ENCODE assay signal across 15 cellular contexts in the genomic region with DNA sequence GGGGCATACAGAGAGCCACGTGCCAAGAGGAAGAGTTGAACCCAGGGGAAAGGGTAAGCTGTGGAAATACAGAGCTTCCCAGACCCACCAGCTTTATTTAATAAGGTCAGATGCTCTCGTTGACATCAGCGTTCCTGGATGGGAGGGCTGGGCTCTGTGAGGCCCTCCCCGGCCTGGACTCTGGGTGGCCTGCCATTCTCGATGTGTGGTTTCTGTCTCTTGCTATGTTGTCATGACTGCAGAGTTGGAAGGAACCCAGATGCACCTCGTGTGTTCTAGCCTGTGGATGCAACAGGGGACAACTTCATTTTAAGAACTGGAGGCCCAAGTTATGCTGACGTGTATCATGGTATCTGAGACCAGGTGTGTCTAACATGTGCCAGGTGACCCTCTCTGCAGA.
DNase-seq lines count a peak whose midpoint lies in the region; ATAC-seq and TF ChIP-seq lines count a peak whose summit lies in the region.
"Had no signal": no experiment of that assay in that cellular context is flagged by ENCODE, and none has a peak within 500 bp of the region (broad histone marks: within the 10 kb centered on the region; RNA-seq: fewer than 3 reads in every experiment).

No MANE protein-coding gene starts in this region.

- ATAC-seq in GM21529 (IDR thresholded peaks at IDR 0.05; ENCODE audit: unreplicated experiment) (no peak), upper lobe of left lung (ENCODE audit: low FRiP score in 2 of 2) (no peak)
- ATAC-seq: CD8-positive, alpha-beta T cell had no signal

- H3K4me3 Mint-ChIP-seq in activated naive CD4-positive, alpha-beta T cell treated with anti-CD3 and anti-CD28 coated beads, Interleukin-2, amount 50 U/mL, for 24 hours, result no peak overlapping the region
- no peak overlapping the region for H3K4me3 Mint-ChIP-seq in neural progenitor cell
- H3K4me3 Mint-ChIP-seq: CD4-positive, CD25-positive, alpha-beta regulatory T cell; CD8-positive, alpha-beta T cell; HFFc6 had no signal

- no peaks in the 10 kb centered on the region for H3F3A ChIP-seq in neural progenitor cell (ENCODE audit: low read depth)

- no peaks in the 10 kb centered on the region for H3K79me2 ChIP-seq in neural progenitor cell (ENCODE audit: low read depth)

- H3K4me2 ChIP-seq in neural progenitor cell, result no peak overlapping the region

- H3K27me3 Mint-ChIP-seq in activated naive CD4-positive, alpha-beta T cell treated with anti-CD3 and anti-CD28 coated beads, Interleukin-2, amount 50 U/mL, for 24 hours, result no peaks in the 10 kb centered on the region
- peaks cover 9% of the 10 kb centered on the region for H3K27me3 Mint-ChIP-seq in neural progenitor cell (ENCODE audit: insufficient read depth, low read depth)

- TF ChIP-seq POLR2A in upper lobe of left lung (IDR thresholded peaks at IDR 0.05), result no peak

- H3K4me3 ChIP-seq in neural progenitor cell, result no peak overlapping the region
- H3K4me3 ChIP-seq in upper lobe of left lung, result no peak overlapping the region
- H3K4me3 ChIP-seq: GM23248 had no signal

- WGBS in upper lobe of left lung, 2 donors, result 84 to 87% methylated on average over 6 to 7 of the region's 7 CpGs

- no peaks in the 10 kb centered on the region for H3K9me3 Mint-ChIP-seq in activated naive CD4-positive, alpha-beta T cell treated with anti-CD3 and anti-CD28 coated beads, Interleukin-2, amount 50 U/mL, for 24 hours
- H3K9me3 Mint-ChIP-seq in neural progenitor cell, result peaks cover 7% of the 10 kb centered on the region
- H3K9me3 Mint-ChIP-seq: CD8-positive, alpha-beta T cell had no signal

- H3K36me3 Mint-ChIP-seq in activated naive CD4-positive, alpha-beta T cell treated with anti-CD3 and anti-CD28 coated beads, Interleukin-2, amount 50 U/mL, for 24 hours, result peaks cover 5% of the 10 kb centered on the region
- peaks cover 6% of the 10 kb centered on the region for H3K36me3 Mint-ChIP-seq in neural progenitor cell
- H3K36me3 Mint-ChIP-seq: CD8-positive, alpha-beta T cell had no signal

- no peak overlapping the region for H2AFZ ChIP-seq in neural progenitor cell (replicated peaks)
- H2AFZ ChIP-seq: GM23248 had no signal

- no peaks in the 10 kb centered on the region for H4K20me1 ChIP-seq in neural progenitor cell (ENCODE audit: low read depth)

- H3K9me3 ChIP-seq in neural progenitor cell (ENCODE audit: low read depth), result no peaks in the 10 kb centered on the region
- no peaks in the 10 kb centered on the region for H3K9me3 ChIP-seq in upper lobe of left lung
- H3K9me3 ChIP-seq: Caco-2 had no signal

- TF ChIP-seq EP300 in upper lobe of left lung (IDR thresholded peaks at IDR 0.05), result no peak

- H3K27ac ChIP-seq in neural progenitor cell (no peak overlapping the region), upper lobe of left lung (no peak overlapping the region)
- H3K27ac ChIP-seq: C4-2B, GM23248 had no signal

- H3K4me1 ChIP-seq in neural progenitor cell (no peaks in the 10 kb centered on the region), upper lobe of left lung (no peaks in the 10 kb centered on the region)
- H3K4me1 ChIP-seq: Caco-2 had no signal

- DNase-seq in activated naive CD4-positive, alpha-beta T cell treated with Interleukin-2 at 50 U/mL for 16 hours, result no peak
- peak; percentile 85 for DNase-seq in RPMI8226
- DNase-seq in neural progenitor cell (ENCODE audit: low spot score), result no peak
- no peak for DNase-seq in upper lobe of left lung
- DNase-seq: Caco-2; CD4-positive, CD25-positive, alpha-beta regulatory T cell; CD8-positive, alpha-beta T cell; DMS153; DND-41; GM23248; H7; HFFc6 had no signal

- no peaks in the 10 kb centered on the region for H3K36me3 ChIP-seq in neural progenitor cell
- H3K36me3 ChIP-seq in upper lobe of left lung, result no peaks in the 10 kb centered on the region

- no peak for TF ChIP-seq CTCF in neural progenitor cell (IDR thresholded peaks at IDR 0.05)
- no peak for TF ChIP-seq CTCF in upper lobe of left lung (IDR thresholded peaks at IDR 0.05)

- no peak overlapping the region for H3K9ac ChIP-seq in neural progenitor cell
- H3K9ac ChIP-seq: GM23248 had no signal

- H3K27me3 ChIP-seq in neural progenitor cell, result no peaks in the 10 kb centered on the region
- no peaks in the 10 kb centered on the region for H3K27me3 ChIP-seq in upper lobe of left lung

- peak overlapping the region; percentile 82 for H3K27ac Mint-ChIP-seq in activated naive CD4-positive, alpha-beta T cell treated with anti-CD3 and anti-CD28 coated beads, Interleukin-2, amount 50 U/mL, for 24 hours
- H3K27ac Mint-ChIP-seq in neural progenitor cell, result peak overlapping the region; percentile 76
- H3K27ac Mint-ChIP-seq: CD8-positive, alpha-beta T cell; HFFc6 had no signal

- H3K4me1 Mint-ChIP-seq in activated naive CD4-positive, alpha-beta T cell treated with anti-CD3 and anti-CD28 coated beads, Interleukin-2, amount 50 U/mL, for 24 hours, result peaks cover 20% of the 10 kb centered on the region
- H3K4me1 Mint-ChIP-seq in neural progenitor cell, result peaks cover 10% of the 10 kb centered on the region
